30 cellular contexts compared by ENCODE assay signal in genomic region chr19:16306728-16307402, GRCh38. TPM values are rescaled to one million over a fixed set of nuclear protein-coding genes. Genes with fewer than 3 reads are reported as not detected.
"Had no signal": no experiment of that assay in that cellular context is flagged by ENCODE, and none has a peak within 500 bp of the region (broad histone marks: within the 10 kb centered on the region; RNA-seq: fewer than 3 reads in every experiment).

No MANE protein-coding gene starts in this region.

- H3K4me2 ChIP-seq: neural progenitor cell had no signal

- H3K36me3 ChIP-seq: left lung, lower lobe of right lung, neural progenitor cell, pancreas, prostate gland, tibial nerve, upper lobe of left lung, vagina had no signal

- H3K4me1 ChIP-seq: lower lobe of right lung, neural progenitor cell, pancreas, prostate gland, tibial nerve had no signal

- H3K27ac ChIP-seq: left lung, lower lobe of right lung, neural progenitor cell, pancreas, prostate gland, skin epidermis, tibial nerve, upper lobe of left lung, vagina had no signal

- H3K4me1 Mint-ChIP-seq: natural killer cell; neural progenitor cell; stimulated activated effector memory CD8-positive, alpha-beta T cell treated with anti-CD3 and anti-CD28 coated beads, Interleukin-12 subunit alpha, Interleukin-12 subunit beta, amount 100 ng/mL, for 72 hours; stimulated activated naive CD8-positive, alpha-beta T cell treated with anti-CD3 and anti-CD28 coated beads, Interleukin-15, amount 100 ng/mL, for 72 hours had no signal

- ATAC-seq: left colon; left lung; lower lobe of right lung; natural killer cell; pancreas; right cardiac atrium; sciatic nerve; stimulated activated effector memory CD8-positive, alpha-beta T cell treated with anti-CD3 and anti-CD28 coated beads, Interleukin-12 subunit alpha, Interleukin-12 subunit beta, amount 100 ng/mL, for 72 hours; stimulated activated naive CD8-positive, alpha-beta T cell treated with anti-CD3 and anti-CD28 coated beads, Interleukin-15, amount 100 ng/mL, for 72 hours had no signal

- H3K27ac Mint-ChIP-seq: mesothelial cell of epicardium; natural killer cell; nephron progenitor cell; neural progenitor cell; stimulated activated effector memory CD8-positive, alpha-beta T cell treated with anti-CD3 and anti-CD28 coated beads, Interleukin-12 subunit alpha, Interleukin-12 subunit beta, amount 100 ng/mL, for 72 hours; stimulated activated naive CD8-positive, alpha-beta T cell treated with anti-CD3 and anti-CD28 coated beads, Interleukin-15, amount 100 ng/mL, for 72 hours had no signal

- H3K27me3 ChIP-seq: left lung, neural progenitor cell, pancreas, tibial nerve, upper lobe of left lung, vagina had no signal

- H3K4me3 ChIP-seq: left lung, lower lobe of right lung, neural progenitor cell, pancreas, prostate gland, skin epidermis, tibial nerve, upper lobe of left lung, vagina had no signal

- DNase-seq: hippocampal formation; left colon; left lung; lower lobe of right lung; mammary epithelial cell; mesendoderm; naive B cell; natural killer cell; nephron progenitor cell; pancreas; posterior cingulate gyrus; retina; stimulated activated CD4-positive, alpha-beta T cell treated with anti-CD3 and anti-CD28 coated beads, Interleukin-12 subunit alpha, Interleukin-12 subunit beta, amount 100 ng/mL, for 4 hours; stimulated activated CD4-positive, alpha-beta T cell treated with anti-CD3 and anti-CD28 coated beads, Interleukin-15, amount 100 ng/mL, for 24 hours; stimulated activated CD4-positive, alpha-beta T cell treated with anti-CD3 and anti-CD28 coated beads, Interleukin-2, amount 100 ng/mL, for 24 hours; stimulated activated CD4-positive, alpha-beta T cell treated with anti-CD3 and anti-CD28 coated beads, Interleukin-4, amount 100 ng/mL, for 1 hour; stimulated activated naive CD4-positive, alpha-beta T cell treated with Interleukin-2 at 50 U/mL for 16 hours; stimulated activated naive CD8-positive, alpha-beta T cell treated with anti-CD3 and anti-CD28 coated beads, Interleukin-15, amount 100 ng/mL, for 72 hours; substantia nigra had no signal

- H3K27me3 Mint-ChIP-seq: naive B cell; stimulated activated naive CD8-positive, alpha-beta T cell treated with anti-CD3 and anti-CD28 coated beads, Interleukin-15, amount 100 ng/mL, for 72 hours had no signal

- H3K4me3 Mint-ChIP-seq: mesothelial cell of epicardium; naive B cell; natural killer cell; nephron progenitor cell; neural progenitor cell; stimulated activated effector memory CD8-positive, alpha-beta T cell treated with anti-CD3 and anti-CD28 coated beads, Interleukin-12 subunit alpha, Interleukin-12 subunit beta, amount 100 ng/mL, for 72 hours; stimulated activated naive CD8-positive, alpha-beta T cell treated with anti-CD3 and anti-CD28 coated beads, Interleukin-15, amount 100 ng/mL, for 72 hours had no signal

- H3K9ac ChIP-seq: neural progenitor cell had no signal

- H2AFZ ChIP-seq: neural progenitor cell had no signal

- H3K36me3 Mint-ChIP-seq: mesothelial cell of epicardium; naive B cell; natural killer cell; neural progenitor cell; stimulated activated effector memory CD8-positive, alpha-beta T cell treated with anti-CD3 and anti-CD28 coated beads, Interleukin-12 subunit alpha, Interleukin-12 subunit beta, amount 100 ng/mL, for 72 hours had no signal

- H3K9me3 Mint-ChIP-seq: mesothelial cell of epicardium; naive B cell; natural killer cell; nephron progenitor cell; neural progenitor cell; stimulated activated effector memory CD8-positive, alpha-beta T cell treated with anti-CD3 and anti-CD28 coated beads, Interleukin-12 subunit alpha, Interleukin-12 subunit beta, amount 100 ng/mL, for 72 hours; stimulated activated naive CD8-positive, alpha-beta T cell treated with anti-CD3 and anti-CD28 coated beads, Interleukin-15, amount 100 ng/mL, for 72 hours had no signal

- H3K9me3 ChIP-seq: left lung, lower lobe of right lung, pancreas, prostate gland, tibial nerve, upper lobe of left lung, vagina had no signal

RNA-seq across cellular contexts. Expression of gene KLF2, which starts 17.8 kb away (rescaled TPM):
- polyA plus RNA-seq: keratinocyte had no signal
